In the genomic region with DNA sequence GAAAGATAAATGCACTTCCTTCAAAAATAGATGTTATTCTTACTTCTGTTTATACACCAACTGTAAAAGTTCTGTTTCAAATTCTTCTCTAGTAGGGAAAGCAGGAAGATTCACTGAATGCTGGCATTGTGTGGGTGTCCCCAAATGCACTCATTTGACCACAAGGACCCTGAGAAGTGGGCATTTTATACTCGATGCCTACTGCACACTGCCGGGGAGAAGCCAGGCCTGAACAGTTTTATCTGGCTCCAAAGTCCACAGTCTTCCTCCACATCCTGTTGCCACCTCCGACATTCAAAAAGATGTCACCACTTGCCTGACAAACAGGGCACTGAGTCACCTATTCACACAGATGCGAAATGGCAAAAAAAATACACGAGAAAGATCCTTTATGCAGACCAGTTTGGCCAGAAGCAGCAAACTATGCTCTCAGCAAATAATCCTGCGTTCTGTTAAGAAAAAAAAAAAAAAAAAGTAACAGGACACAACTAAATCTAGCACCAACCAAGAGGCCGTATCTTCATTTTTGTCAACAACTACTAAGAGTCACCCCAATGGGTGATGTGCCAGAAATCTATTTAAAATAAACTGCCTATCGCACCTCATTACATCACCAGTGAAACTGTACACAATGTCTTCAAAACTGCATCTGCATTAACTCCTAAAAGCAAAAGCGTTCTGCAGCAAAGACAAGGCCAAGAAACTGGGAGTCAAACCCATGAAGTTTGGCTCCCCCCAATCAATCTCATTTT, we compare ENCODE assay signal across 1 cellular context.
TF ChIP-seq lines count a peak whose summit lies in the region.

No MANE protein-coding gene starts in this region.

TF ChIP-seq in HepG2, 621 proteins besides CTCF, POLR2A, EP300 and RAD21 (continued from another document and continues in another):
- TF ChIP-seq, protein P1, sequence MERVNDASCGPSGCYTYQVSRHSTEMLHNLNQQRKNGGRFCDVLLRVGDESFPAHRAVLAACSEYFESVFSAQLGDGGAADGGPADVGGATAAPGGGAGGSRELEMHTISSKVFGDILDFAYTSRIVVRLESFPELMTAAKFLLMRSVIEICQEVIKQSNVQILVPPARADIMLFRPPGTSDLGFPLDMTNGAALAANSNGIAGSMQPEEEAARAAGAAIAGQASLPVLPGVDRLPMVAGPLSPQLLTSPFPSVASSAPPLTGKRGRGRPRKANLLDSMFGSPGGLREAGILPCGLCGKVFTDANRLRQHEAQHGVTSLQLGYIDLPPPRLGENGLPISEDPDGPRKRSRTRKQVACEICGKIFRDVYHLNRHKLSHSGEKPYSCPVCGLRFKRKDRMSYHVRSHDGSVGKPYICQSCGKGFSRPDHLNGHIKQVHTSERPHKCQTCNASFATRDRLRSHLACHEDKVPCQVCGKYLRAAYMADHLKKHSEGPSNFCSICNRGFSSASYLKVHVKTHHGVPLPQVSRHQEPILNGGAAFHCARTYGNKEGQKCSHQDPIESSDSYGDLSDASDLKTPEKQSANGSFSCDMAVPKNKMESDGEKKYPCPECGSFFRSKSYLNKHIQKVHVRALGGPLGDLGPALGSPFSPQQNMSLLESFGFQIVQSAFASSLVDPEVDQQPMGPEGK (CRISPR knock-in tag; IDR thresholded peaks at IDR 0.05), result peak; percentile 48; the same call in 1 of the 2 replicates
- TF ChIP-seq ZNF660 (CRISPR knock-in tag; IDR thresholded peaks at IDR 0.05; ENCODE audit: borderline replicate concordance, low read depth) (no peak), ATM (IDR thresholded peaks at IDR 0.05; ENCODE audit: borderline replicate concordance) (no peak), ZKSCAN8 (CRISPR knock-in tag; IDR thresholded peaks at IDR 0.05; ENCODE audit: borderline replicate concordance) (0 out of 2 replicates have a peak, but pooled peaks have one; percentile 40), AKAP8 (CRISPR knock-in tag; IDR thresholded peaks at IDR 0.05) (no peak), ZNF280D (CRISPR knock-in tag; IDR thresholded peaks at IDR 0.05) (0 out of 2 replicates have a peak, but pooled peaks have one; percentile 48), SRF (IDR thresholded peaks at IDR 0.05; ENCODE audit: low read depth, low read length) (no peak), TRIM24 (CRISPR knock-in tag; IDR thresholded peaks at IDR 0.05) (no peak), SMC3 (IDR thresholded peaks at IDR 0.05; ENCODE audit: low read length) (no peak), SMARCC2 (IDR thresholded peaks at IDR 0.05) (no peak), ETV5 (CRISPR knock-in tag; IDR thresholded peaks at IDR 0.05; ENCODE audit: borderline replicate concordance) (peak; percentile 96), FOXK1 (CRISPR knock-in tag; IDR thresholded peaks at IDR 0.05; ENCODE audit: borderline replicate concordance, low read depth) (peak; percentile 46; the same call in 1 of the 2 replicates), HNRNPL (IDR thresholded peaks at IDR 0.05; ENCODE audit: low read depth, low read length) (0 out of 2 replicates have a peak, but pooled peaks have one; percentile 41), ZNF331 (CRISPR knock-in tag; IDR thresholded peaks at IDR 0.05) (peak; percentile 52; the same call in 1 of the 2 replicates), PRMT3 (CRISPR knock-in tag; IDR thresholded peaks at IDR 0.05; ENCODE audit: borderline replicate concordance, low read depth) (no peak), KLF6 (CRISPR knock-in tag; IDR thresholded peaks at IDR 0.05) (no peak), ZNF10 (CRISPR knock-in tag; IDR thresholded peaks at IDR 0.05; ENCODE audit: borderline replicate concordance, low read depth) (no peak), ZNF430 (CRISPR knock-in tag; IDR thresholded peaks at IDR 0.05) (no peak), ZNF605 (CRISPR knock-in tag; IDR thresholded peaks at IDR 0.05) (0 out of 2 replicates have a peak, but pooled peaks have one; percentile 11), ZNF12 (CRISPR knock-in tag; IDR thresholded peaks at IDR 0.05) (peak; percentile 14; the same call in 1 of the 2 replicates), ZNF644 (CRISPR knock-in tag; IDR thresholded peaks at IDR 0.05; ENCODE audit: low read depth) (peak; percentile 84), ZBTB1 (CRISPR knock-in tag; IDR thresholded peaks at IDR 0.05; ENCODE audit: borderline replicate concordance) (no peak), ZNF207 (IDR thresholded peaks at IDR 0.05; ENCODE audit: borderline replicate concordance) (no peak), ZNF83 (CRISPR knock-in tag; IDR thresholded peaks at IDR 0.05; ENCODE audit: borderline replicate concordance) (no peak), SP2 (CRISPR knock-in tag; IDR thresholded peaks at IDR 0.05) (no peak), ZFP36 (IDR thresholded peaks at IDR 0.05; ENCODE audit: borderline replicate concordance, low read depth, low read length, partially characterized antibody) (no peak), ZSCAN9 (CRISPR knock-in tag; IDR thresholded peaks at IDR 0.05; ENCODE audit: borderline replicate concordance) (no peak), ZBTB46 (CRISPR knock-in tag; IDR thresholded peaks at IDR 0.05; ENCODE audit: borderline replicate concordance) (no peak), BCL3 (CRISPR knock-in tag; IDR thresholded peaks at IDR 0.05) (no peak), ZNF264 (CRISPR knock-in tag; IDR thresholded peaks at IDR 0.05) (0 out of 2 replicates have a peak, but pooled peaks have one; percentile 45)
- TF ChIP-seq, protein P2, sequence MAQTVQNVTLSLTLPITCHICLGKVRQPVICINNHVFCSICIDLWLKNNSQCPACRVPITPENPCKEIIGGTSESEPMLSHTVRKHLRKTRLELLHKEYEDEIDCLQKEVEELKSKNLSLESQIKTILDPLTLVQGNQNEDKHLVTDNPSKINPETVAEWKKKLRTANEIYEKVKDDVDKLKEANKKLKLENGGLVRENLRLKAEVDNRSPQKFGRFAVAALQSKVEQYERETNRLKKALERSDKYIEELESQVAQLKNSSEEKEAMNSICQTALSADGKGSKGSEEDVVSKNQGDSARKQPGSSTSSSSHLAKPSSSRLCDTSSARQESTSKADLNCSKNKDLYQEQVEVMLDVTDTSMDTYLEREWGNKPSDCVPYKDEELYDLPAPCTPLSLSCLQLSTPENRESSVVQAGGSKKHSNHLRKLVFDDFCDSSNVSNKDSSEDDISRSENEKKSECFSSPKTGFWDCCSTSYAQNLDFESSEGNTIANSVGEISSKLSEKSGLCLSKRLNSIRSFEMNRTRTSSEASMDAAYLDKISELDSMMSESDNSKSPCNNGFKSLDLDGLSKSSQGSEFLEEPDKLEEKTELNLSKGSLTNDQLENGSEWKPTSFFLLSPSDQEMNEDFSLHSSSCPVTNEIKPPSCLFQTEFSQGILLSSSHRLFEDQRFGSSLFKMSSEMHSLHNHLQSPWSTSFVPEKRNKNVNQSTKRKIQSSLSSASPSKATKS (CRISPR knock-in tag; IDR thresholded peaks at IDR 0.05), result no peak
- TF ChIP-seq, protein P3, sequence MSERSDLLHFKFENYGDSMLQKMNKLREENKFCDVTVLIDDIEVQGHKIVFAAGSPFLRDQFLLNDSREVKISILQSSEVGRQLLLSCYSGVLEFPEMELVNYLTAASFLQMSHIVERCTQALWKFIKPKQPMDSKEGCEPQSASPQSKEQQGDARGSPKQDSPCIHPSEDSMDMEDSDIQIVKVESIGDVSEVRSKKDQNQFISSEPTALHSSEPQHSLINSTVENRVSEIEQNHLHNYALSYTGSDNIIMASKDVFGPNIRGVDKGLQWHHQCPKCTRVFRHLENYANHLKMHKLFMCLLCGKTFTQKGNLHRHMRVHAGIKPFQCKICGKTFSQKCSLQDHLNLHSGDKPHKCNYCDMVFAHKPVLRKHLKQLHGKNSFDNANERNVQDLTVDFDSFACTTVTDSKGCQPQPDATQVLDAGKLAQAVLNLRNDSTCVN (CRISPR knock-in tag; IDR thresholded peaks at IDR 0.05; ENCODE audit: borderline replicate concordance), result no peak
- TF ChIP-seq, protein P4, sequence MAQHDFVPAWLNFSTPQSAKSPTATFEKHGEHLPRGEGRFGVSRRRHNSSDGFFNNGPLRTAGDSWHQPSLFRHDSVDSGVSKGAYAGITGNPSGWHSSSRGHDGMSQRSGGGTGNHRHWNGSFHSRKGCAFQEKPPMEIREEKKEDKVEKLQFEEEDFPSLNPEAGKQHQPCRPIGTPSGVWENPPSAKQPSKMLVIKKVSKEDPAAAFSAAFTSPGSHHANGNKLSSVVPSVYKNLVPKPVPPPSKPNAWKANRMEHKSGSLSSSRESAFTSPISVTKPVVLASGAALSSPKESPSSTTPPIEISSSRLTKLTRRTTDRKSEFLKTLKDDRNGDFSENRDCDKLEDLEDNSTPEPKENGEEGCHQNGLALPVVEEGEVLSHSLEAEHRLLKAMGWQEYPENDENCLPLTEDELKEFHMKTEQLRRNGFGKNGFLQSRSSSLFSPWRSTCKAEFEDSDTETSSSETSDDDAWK (CRISPR knock-in tag; IDR thresholded peaks at IDR 0.05), result no peak
- TF ChIP-seq, protein P5, sequence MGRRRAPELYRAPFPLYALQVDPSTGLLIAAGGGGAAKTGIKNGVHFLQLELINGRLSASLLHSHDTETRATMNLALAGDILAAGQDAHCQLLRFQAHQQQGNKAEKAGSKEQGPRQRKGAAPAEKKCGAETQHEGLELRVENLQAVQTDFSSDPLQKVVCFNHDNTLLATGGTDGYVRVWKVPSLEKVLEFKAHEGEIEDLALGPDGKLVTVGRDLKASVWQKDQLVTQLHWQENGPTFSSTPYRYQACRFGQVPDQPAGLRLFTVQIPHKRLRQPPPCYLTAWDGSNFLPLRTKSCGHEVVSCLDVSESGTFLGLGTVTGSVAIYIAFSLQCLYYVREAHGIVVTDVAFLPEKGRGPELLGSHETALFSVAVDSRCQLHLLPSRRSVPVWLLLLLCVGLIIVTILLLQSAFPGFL (CRISPR knock-in tag; IDR thresholded peaks at IDR 0.05), result no peak
- TF ChIP-seq, protein P6, sequence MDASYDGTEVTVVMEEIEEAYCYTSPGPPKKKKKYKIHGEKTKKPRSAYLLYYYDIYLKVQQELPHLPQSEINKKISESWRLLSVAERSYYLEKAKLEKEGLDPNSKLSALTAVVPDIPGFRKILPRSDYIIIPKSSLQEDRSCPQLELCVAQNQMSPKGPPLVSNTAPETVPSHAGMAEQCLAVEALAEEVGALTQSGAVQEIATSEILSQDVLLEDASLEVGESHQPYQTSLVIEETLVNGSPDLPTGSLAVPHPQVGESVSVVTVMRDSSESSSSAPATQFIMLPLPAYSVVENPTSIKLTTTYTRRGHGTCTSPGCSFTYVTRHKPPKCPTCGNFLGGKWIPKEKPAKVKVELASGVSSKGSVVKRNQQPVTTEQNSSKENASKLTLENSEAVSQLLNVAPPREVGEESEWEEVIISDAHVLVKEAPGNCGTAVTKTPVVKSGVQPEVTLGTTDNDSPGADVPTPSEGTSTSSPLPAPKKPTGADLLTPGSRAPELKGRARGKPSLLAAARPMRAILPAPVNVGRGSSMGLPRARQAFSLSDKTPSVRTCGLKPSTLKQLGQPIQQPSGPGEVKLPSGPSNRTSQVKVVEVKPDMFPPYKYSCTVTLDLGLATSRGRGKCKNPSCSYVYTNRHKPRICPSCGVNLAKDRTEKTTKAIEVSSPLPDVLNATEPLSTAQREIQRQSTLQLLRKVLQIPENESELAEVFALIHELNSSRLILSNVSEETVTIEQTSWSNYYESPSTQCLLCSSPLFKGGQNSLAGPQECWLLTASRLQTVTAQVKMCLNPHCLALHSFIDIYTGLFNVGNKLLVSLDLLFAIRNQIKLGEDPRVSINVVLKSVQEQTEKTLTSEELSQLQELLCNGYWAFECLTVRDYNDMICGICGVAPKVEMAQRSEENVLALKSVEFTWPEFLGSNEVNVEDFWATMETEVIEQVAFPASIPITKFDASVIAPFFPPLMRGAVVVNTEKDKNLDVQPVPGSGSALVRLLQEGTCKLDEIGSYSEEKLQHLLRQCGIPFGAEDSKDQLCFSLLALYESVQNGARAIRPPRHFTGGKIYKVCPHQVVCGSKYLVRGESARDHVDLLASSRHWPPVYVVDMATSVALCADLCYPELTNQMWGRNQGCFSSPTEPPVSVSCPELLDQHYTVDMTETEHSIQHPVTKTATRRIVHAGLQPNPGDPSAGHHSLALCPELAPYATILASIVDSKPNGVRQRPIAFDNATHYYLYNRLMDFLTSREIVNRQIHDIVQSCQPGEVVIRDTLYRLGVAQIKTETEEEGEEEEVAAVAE (CRISPR knock-in tag; IDR thresholded peaks at IDR 0.05; ENCODE audit: borderline replicate concordance), result peak; percentile 19; the same call in 1 of the 2 replicates
- TF ChIP-seq, protein P7, sequence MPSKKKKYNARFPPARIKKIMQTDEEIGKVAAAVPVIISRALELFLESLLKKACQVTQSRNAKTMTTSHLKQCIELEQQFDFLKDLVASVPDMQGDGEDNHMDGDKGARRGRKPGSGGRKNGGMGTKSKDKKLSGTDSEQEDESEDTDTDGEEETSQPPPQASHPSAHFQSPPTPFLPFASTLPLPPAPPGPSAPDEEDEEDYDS (CRISPR knock-in tag; IDR thresholded peaks at IDR 0.05), result peak; percentile 89
